In genomic region chr4:3872834-3873313, GRCh38 we compare ENCODE assay signal across 23 cellular contexts.
A peak's percentile ranks its signal among the peaks of the same experiment; 100 is the strongest.
DNase-seq lines count a peak whose midpoint lies in the region; ATAC-seq and TF ChIP-seq lines count a peak whose summit lies in the region.
"Had no signal": no experiment of that assay in that cellular context is flagged by ENCODE, and none has a peak within 500 bp of the region (broad histone marks: within the 10 kb centered on the region; RNA-seq: fewer than 3 reads in every experiment).

No MANE protein-coding gene starts in this region.

- CTCF ChIA-PET in activated CD4-positive, alpha-beta T cell treated with anti-CD3 and anti-CD28 coated beads, Interleukin-2, amount 10 ng/mL, durations not matched to agents 7 days and 5 days (lab: Charles Lee): no interaction called here
- CTCF ChIA-PET in PC-9 (lab: Charles Lee): no interaction called here

- intact Hi-C loops in sciatic nerve (cut with DNase I) (loop anchor here (5.0 kb wide), 1 partner anchor 791 kb away; no protein-coding TSS in a partner anchor), PC-9 (cut with micrococcal nuclease; ENCODE audit: unreplicated experiment) (no loop called here)

- no peak for DNase-seq in activated CD4-positive, alpha-beta T cell treated with anti-CD3 and anti-CD28 coated beads, Interleukin-2, amount 10 ng/mL, durations not matched to agents 7 days and 5 days
- DNase-seq in activated CD4-positive, alpha-beta T cell treated with anti-CD3 and anti-CD28 coated beads for 48 hours: no peak
- DNase-seq in NOMO-1 treated with dmso at 0.1 percent for 144 hours (lab: John Stamatoyannopoulos, UW; ENCODE audit: unreplicated experiment) (peak; percentile 2), sciatic nerve (ENCODE audit: low spot score) (peak; percentile 32), PC-9 (no peak), HCEC 1CT (no peak)
- no peak for DNase-seq in activated T-cell treated with anti-CD3 and anti-CD28 coated beads, Interleukin-2, amount 50 U/mL, for 4 hours
- DNase-seq: 8988T; activated CD4-positive, CD25-positive, alpha-beta regulatory T cell treated with anti-CD3 and anti-CD28 coated beads, Interleukin-2, amount 50 U/mL, for 72 hours; activated naive CD4-positive, alpha-beta T cell; dermis blood vessel endothelial cell; gastrocnemius medialis; NCI-H1092 treated with DMSO at 0.1 percent for 48 hours; NCI-H1930; NCI-H748 treated with DMSO at 0.1 percent for 48 hours; stimulated activated naive CD4-positive, alpha-beta T cell treated with Interleukin-2 at 50 U/mL for 16 hours had no signal

- no TSS peak for BruUV-seq in PC-9 (replicated peaks; lab: Mats Ljungman, UMichigan)

- no peaks in the 10 kb centered on the region for H3K9me2 ChIP-seq in PC-9 (ENCODE audit: insufficient read depth)

- peaks cover 6% of the 10 kb centered on the region for H3K9me3 Mint-ChIP-seq in activated CD4-positive, alpha-beta T cell treated with anti-CD3 and anti-CD28 coated beads, Interleukin-2, amount 10 ng/mL, durations not matched to agents 7 days and 5 days
- peaks cover 5% of the 10 kb centered on the region for H3K9me3 Mint-ChIP-seq in activated T-cell treated with anti-CD3 and anti-CD28 coated beads, Interleukin-2, amount 50 U/mL, for 4 hours
- H3K9me3 Mint-ChIP-seq: central memory CD8-positive, alpha-beta T cell had no signal

- peaks cover 29% of the 10 kb centered on the region for H3K27me3 ChIP-seq in iPS-18a (ENCODE audit: control insufficient read depth, insufficient read depth, low read length)
- H3K27me3 ChIP-seq in PC-9 (ENCODE audit: insufficient read depth, low read depth): peaks cover 47% of the 10 kb centered on the region

- H3K36me3 Mint-ChIP-seq in activated CD4-positive, alpha-beta T cell treated with anti-CD3 and anti-CD28 coated beads, Interleukin-2, amount 10 ng/mL, durations not matched to agents 7 days and 5 days (ENCODE audit: low read depth): peaks cover 3% of the 10 kb centered on the region
- H3K36me3 Mint-ChIP-seq in activated T-cell treated with anti-CD3 and anti-CD28 coated beads, Interleukin-2, amount 50 U/mL, for 4 hours (ENCODE audit: insufficient read depth): no peaks in the 10 kb centered on the region

- H3K4me1 ChIP-seq in iPS-18a (ENCODE audit: control insufficient read depth, low read depth, low read length) (peaks cover 7% of the 10 kb centered on the region), PC-9 (replicated peaks; ENCODE audit: insufficient read depth) (no peaks in the 10 kb centered on the region)
- H3K4me1 ChIP-seq: gastrocnemius medialis, psoas muscle had no signal

- POLR2A ChIA-PET in activated CD4-positive, alpha-beta T cell treated with anti-CD3 and anti-CD28 coated beads, Interleukin-2, amount 10 ng/mL, durations not matched to agents 7 days and 5 days (lab: Charles Lee): no interaction called here
- POLR2A ChIA-PET in PC-9 (lab: Charles Lee; ENCODE audit: unreplicated experiment): no interaction called here

- no peak overlapping the region for H3K9ac ChIP-seq in iPS-18a (ENCODE audit: low read length)

- no peaks in the 10 kb centered on the region for H4K20me1 ChIP-seq in PC-9 (ENCODE audit: insufficient read depth)

- peaks cover 4% of the 10 kb centered on the region for H3K4me1 Mint-ChIP-seq in activated CD4-positive, alpha-beta T cell treated with anti-CD3 and anti-CD28 coated beads, Interleukin-2, amount 10 ng/mL, durations not matched to agents 7 days and 5 days
- H3K4me1 Mint-ChIP-seq in activated T-cell treated with anti-CD3 and anti-CD28 coated beads, Interleukin-2, amount 50 U/mL, for 4 hours (ENCODE audit: low read depth): peaks cover 1% of the 10 kb centered on the region

- H3K36me3 ChIP-seq in iPS-18a (ENCODE audit: control insufficient read depth, low read depth, low read length) (no peaks in the 10 kb centered on the region), PC-9 (ENCODE audit: low read depth) (no peaks in the 10 kb centered on the region)
- H3K36me3 ChIP-seq: gastrocnemius medialis, neutrophil had no signal

- TF ChIP-seq CTCF in PC-9 (conservative IDR thresholded peaks at IDR 0.05): no peak

- H3K9me3 ChIP-seq in iPS-18a (ENCODE audit: control insufficient read depth, low read depth, low read length): no peaks in the 10 kb centered on the region
- H3K9me3 ChIP-seq in PC-9 (ENCODE audit: insufficient read depth, low read depth): no peaks in the 10 kb centered on the region
- H3K9me3 ChIP-seq: gastrocnemius medialis, neutrophil had no signal

- no peak for ATAC-seq in sciatic nerve
- no peak for ATAC-seq in activated T-cell treated with anti-CD3 and anti-CD28 coated beads, Interleukin-2, amount 50 U/mL, for 4 hours
- ATAC-seq: gastrocnemius medialis, psoas muscle had no signal

- no peaks in the 10 kb centered on the region for H3F3A ChIP-seq in PC-9 (ENCODE audit: insufficient read depth, low read depth)

- no peak overlapping the region for H3K4me2 ChIP-seq in PC-9

- H3K27ac ChIP-seq in iPS-18a (ENCODE audit: low read length) (no peak overlapping the region), PC-9 (no peak overlapping the region)
- H3K27ac ChIP-seq: gastrocnemius medialis, neutrophil, psoas muscle, RWPE1 had no signal

- no peak overlapping the region for H2AFZ ChIP-seq in PC-9

- peaks cover 25% of the 10 kb centered on the region for H3K27me3 Mint-ChIP-seq in activated CD4-positive, alpha-beta T cell treated with anti-CD3 and anti-CD28 coated beads, Interleukin-2, amount 10 ng/mL, durations not matched to agents 7 days and 5 days
- peaks cover 62% of the 10 kb centered on the region for H3K27me3 Mint-ChIP-seq in activated T-cell treated with anti-CD3 and anti-CD28 coated beads, Interleukin-2, amount 50 U/mL, for 4 hours (ENCODE audit: low read depth)

- H3K79me2 ChIP-seq in PC-9 (ENCODE audit: low read depth): no peaks in the 10 kb centered on the region

- H3K4me3 Mint-ChIP-seq in activated CD4-positive, alpha-beta T cell treated with anti-CD3 and anti-CD28 coated beads, Interleukin-2, amount 10 ng/mL, durations not matched to agents 7 days and 5 days: no peak overlapping the region
- no peak overlapping the region for H3K4me3 Mint-ChIP-seq in activated T-cell treated with anti-CD3 and anti-CD28 coated beads, Interleukin-2, amount 50 U/mL, for 4 hours

- peak overlapping the region; percentile 66 for H3K27ac Mint-ChIP-seq in activated CD4-positive, alpha-beta T cell treated with anti-CD3 and anti-CD28 coated beads, Interleukin-2, amount 10 ng/mL, durations not matched to agents 7 days and 5 days
- H3K27ac Mint-ChIP-seq: CD8-positive, alpha-beta memory T cell had no signal

- H3K4me3 ChIP-seq in iPS-18a (ENCODE audit: low read length) (peak overlapping the region; percentile 39), PC-9 (no peak overlapping the region)
- H3K4me3 ChIP-seq: gastrocnemius medialis, lung, psoas muscle had no signal

Comparison
In these comparisons a context has a peak if more than half of its experiments do, and no peak if none do; other contexts are left out.
1. DNase-seq: peak in NOMO-1 treated with dmso at 0.1 percent for 144 hours (single experiment) and sciatic nerve (single experiment); none in activated CD4-positive, alpha-beta T cell treated with anti-CD3 and anti-CD28 coated beads, Interleukin-2, amount 10 ng/mL, durations not matched to agents 7 days and 5 days (single experiment), activated CD4-positive, alpha-beta T cell treated with anti-CD3 and anti-CD28 coated beads for 48 hours (single experiment), PC-9 (0 of 2), activated T-cell treated with anti-CD3 and anti-CD28 coated beads, Interleukin-2, amount 50 U/mL, for 4 hours (single experiment) and HCEC 1CT (single experiment).